Comparison of ENCODE assay signal across 19 cellular contexts in genomic region chr10:34405611-34406462, GRCh38.
A peak's percentile ranks its signal among the peaks of the same experiment; 100 is the strongest.
DNase-seq lines count a peak whose midpoint lies in the region; ATAC-seq, FAIRE-seq and TF ChIP-seq lines count a peak whose summit lies in the region.
"Had no signal": no experiment of that assay in that cellular context is flagged by ENCODE, and none has a peak within 500 bp of the region (broad histone marks: within the 10 kb centered on the region; RNA-seq: fewer than 3 reads in every experiment).

No MANE protein-coding gene starts in this region.

- H4K20me1 ChIP-seq in DND-41 (ENCODE audit: insufficient read depth, low read length): peaks cover 2% of the 10 kb centered on the region; the same call in 1 of the 2 replicates
- no peaks in the 10 kb centered on the region for H4K20me1 ChIP-seq in astrocyte (ENCODE audit: insufficient read depth, low read length)

- H3K27me3 Mint-ChIP-seq in astrocyte (ENCODE audit: low read depth, unreplicated experiment): no peaks in the 10 kb centered on the region

- DNase-seq in DND-41: no peak
- DNase-seq in NCI-H226: peak; percentile 37
- peak; percentile 48 for DNase-seq in astrocyte (ENCODE audit: low read depth)
- peak; percentile 45 for DNase-seq in kidney tubule cell (ENCODE audit: low spot score)
- no peak for DNase-seq in COLO668 (lab: John Stamatoyannopoulos, UW; ENCODE audit: unreplicated experiment)
- DNase-seq in KBM-7: no peak
- no peak for DNase-seq in stimulated activated CD4-positive, alpha-beta T cell treated with anti-CD3 and anti-CD28 coated beads, Interleukin-2, amount 100 ng/mL, for 24 hours
- DNase-seq: activated naive CD4-positive, alpha-beta T cell; BE2C; left ventricle myocardium inferior; NCI-H1930; NCI-H82; nephron progenitor cell; right cardiac atrium; stimulated activated naive CD4-positive, alpha-beta T cell had no signal

- ATAC-seq in DND-41 (ENCODE audit: insufficient read depth, low read depth) (peak; percentile 31; the same call in 1 of the 3 replicates), HG03095 (IDR thresholded peaks at IDR 0.05; ENCODE audit: unreplicated experiment) (no peak)
- ATAC-seq: GM23338, right cardiac atrium had no signal

- H3K36me3 Mint-ChIP-seq in astrocyte (ENCODE audit: low read depth, unreplicated experiment): no peaks in the 10 kb centered on the region

- TF ChIP-seq CTCF in DND-41 (IDR thresholded peaks at IDR 0.05; ENCODE audit: borderline replicate concordance, extremely low read depth, low read length, poor library complexity, severe bottlenecking) (no peak), astrocyte (IDR thresholded peaks at IDR 0.05; ENCODE audit: insufficient read depth, low read depth, low read length) (no peak)

- no peaks in the 10 kb centered on the region for H3K36me3 ChIP-seq in DND-41 (ENCODE audit: insufficient read depth, low read length)
- no peaks in the 10 kb centered on the region for H3K36me3 ChIP-seq in astrocyte (ENCODE audit: insufficient read depth, low read length)
- H3K36me3 ChIP-seq: BE2C, left ventricle myocardium inferior had no signal

- peaks cover 19% of the 10 kb centered on the region for H3K4me1 Mint-ChIP-seq in astrocyte (ENCODE audit: low read depth, unreplicated experiment)

- H3K79me2 ChIP-seq in DND-41 (ENCODE audit: insufficient read depth, low read length) (no peaks in the 10 kb centered on the region), astrocyte (ENCODE audit: insufficient read depth, low read length) (no peaks in the 10 kb centered on the region)
- H3K79me2 ChIP-seq: hepatocyte had no signal

- no peak overlapping the region for H3K9ac ChIP-seq in DND-41 (ENCODE audit: low read depth, low read length)
- H3K9ac ChIP-seq in astrocyte (ENCODE audit: low read length): no peak overlapping the region

- H3K9me3 ChIP-seq in DND-41 (ENCODE audit: insufficient read depth, low read length, severe bottlenecking): no peaks in the 10 kb centered on the region
- no peaks in the 10 kb centered on the region for H3K9me3 ChIP-seq in astrocyte (ENCODE audit: insufficient read depth, low read depth, low read length)
- H3K9me3 ChIP-seq: BE2C, left ventricle myocardium inferior had no signal

- H3K27ac Mint-ChIP-seq in astrocyte (ENCODE audit: unreplicated experiment): peak overlapping the region; percentile 15
- H3K27ac Mint-ChIP-seq: GM23338 had no signal

- H3K4me2 ChIP-seq in DND-41 (ENCODE audit: insufficient read depth, low read length): no peak overlapping the region
- H3K4me2 ChIP-seq in astrocyte (ENCODE audit: low read length): peak overlapping the region; percentile 2
- H3K4me2 ChIP-seq: GM23338, hepatocyte had no signal

- H3K4me1 ChIP-seq in DND-41 (ENCODE audit: insufficient read depth, low read length) (peaks cover 4% of the 10 kb centered on the region; the same call in 1 of the 2 replicates), astrocyte (ENCODE audit: insufficient read depth, low read length) (peaks cover 9% of the 10 kb centered on the region)

- in situ Hi-C loops in KBM-7 (cut with MboI; ENCODE audit: low pct_unique_long_range_greater_than_20kb, low sequenced_read_pairs): no loop called here

- H3K9me3 Mint-ChIP-seq in astrocyte (ENCODE audit: unreplicated experiment): no peaks in the 10 kb centered on the region
- H3K9me3 Mint-ChIP-seq: GM23338, nephron progenitor cell had no signal

- no peak overlapping the region for H3K4me3 Mint-ChIP-seq in astrocyte (ENCODE audit: unreplicated experiment)
- H3K4me3 Mint-ChIP-seq: GM23338, nephron progenitor cell had no signal

- H3K27ac ChIP-seq in DND-41 (ENCODE audit: low read length) (no peak overlapping the region), astrocyte (ENCODE audit: low read depth, low read length) (no peak overlapping the region)
- H3K27ac ChIP-seq: hepatocyte, left ventricle myocardium inferior had no signal

- no peak overlapping the region for H3K4me3 ChIP-seq in DND-41 (ENCODE audit: low read depth in 1 of 2, low read length in 2 of 2)
- H3K4me3 ChIP-seq in astrocyte (ENCODE audit: insufficient read depth, low read depth, low read length): no peak overlapping the region
- H3K4me3 ChIP-seq: GM23338, hepatocyte, left ventricle myocardium inferior had no signal

- no peaks in the 10 kb centered on the region for H3K27me3 ChIP-seq in DND-41 (ENCODE audit: insufficient read depth, low read length, poor library complexity)
- no peaks in the 10 kb centered on the region for H3K27me3 ChIP-seq in astrocyte (ENCODE audit: insufficient read depth, low read length)
- H3K27me3 ChIP-seq: BE2C, hepatocyte had no signal

- no peak overlapping the region for H2AFZ ChIP-seq in DND-41 (ENCODE audit: low read depth, low read length)
- H2AFZ ChIP-seq in astrocyte (ENCODE audit: low read depth, low read length): no peak overlapping the region
- H2AFZ ChIP-seq: GM23338, hepatocyte had no signal

- no peak for FAIRE-seq in astrocyte (lab: Jason Lieb, UNC)
- FAIRE-seq: endometrium had no signal

Comparison
In these comparisons a context has a peak if more than half of its experiments do, and no peak if none do; other contexts are left out.
1. DNase-seq: peak in NCI-H226 (single experiment), astrocyte (single experiment) and kidney tubule cell (single experiment); none in DND-41 (single experiment), COLO668 (single experiment), KBM-7 (single experiment) and stimulated activated CD4-positive, alpha-beta T cell treated with anti-CD3 and anti-CD28 coated beads, Interleukin-2, amount 100 ng/mL, for 24 hours (0 of 2).